Comparison of ENCODE assay signal across 12 cellular contexts in genomic region chr2:219001100-219001576, GRCh38. TPM values are rescaled to one million over a fixed set of nuclear protein-coding genes. Genes with fewer than 3 reads are reported as not detected.
A peak's percentile ranks its signal among the peaks of the same experiment; 100 is the strongest.
DNase-seq lines count a peak whose midpoint lies in the region; ATAC-seq and TF ChIP-seq lines count a peak whose summit lies in the region.
"Had no signal": no experiment of that assay in that cellular context is flagged by ENCODE, and none has a peak within 500 bp of the region (broad histone marks: within the 10 kb centered on the region; RNA-seq: fewer than 3 reads in every experiment).

No MANE protein-coding gene starts in this region.

- H3K27ac ChIP-seq in PC-9 = no peak overlapping the region
- H3K27ac ChIP-seq: tibial nerve had no signal

- peaks cover 19% of the 10 kb centered on the region for H3K27me3 ChIP-seq in PC-9 (ENCODE audit: insufficient read depth, low read depth)
- peaks cover 96% of the 10 kb centered on the region for H3K27me3 ChIP-seq in iPS-15b (ENCODE audit: control insufficient read depth, insufficient read depth, low read length)

- no TSS peak for BruUV-seq in PC-9 (replicated peaks; lab: Mats Ljungman, UMichigan)

- H3K4me3 ChIP-seq in PC-9 (0 out of 2 replicates have a peak overlapping the region, but pooled peaks have one; percentile 55), iPS-15b (ENCODE audit: low read depth, low read length) (peak overlapping the region; percentile 39)

- H3K4me1 ChIP-seq in PC-9 (replicated peaks; ENCODE audit: insufficient read depth) (0 out of 2 replicates have a peak, but pooled peaks cover 5% of the 10 kb centered on the region), iPS-15b (ENCODE audit: control insufficient read depth, insufficient read depth, low read length) (peaks cover 17% of the 10 kb centered on the region)

- no peaks in the 10 kb centered on the region for H3K9me3 ChIP-seq in PC-9 (ENCODE audit: insufficient read depth, low read depth)
- H3K9me3 ChIP-seq in iPS-15b (ENCODE audit: control insufficient read depth, insufficient read depth, low read length) = no peaks in the 10 kb centered on the region
- H3K9me3 ChIP-seq: tibial nerve had no signal

- no peak overlapping the region for H2AFZ ChIP-seq in PC-9

- no peak overlapping the region for H3K9ac ChIP-seq in iPS-15b (ENCODE audit: low read depth, low read length)

- intact Hi-C loops in PC-9 (cut with micrococcal nuclease; ENCODE audit: unreplicated experiment) = loop anchor here (5.0 kb wide), 3 partner anchors 124 to 156 kb away; no protein-coding TSS in a partner anchor

- H3K79me2 ChIP-seq in PC-9 (ENCODE audit: low read depth) = no peaks in the 10 kb centered on the region

- peak overlapping the region; percentile 87 for H3K4me2 ChIP-seq in PC-9

- no peak for TF ChIP-seq CTCF in PC-9 (conservative IDR thresholded peaks at IDR 0.05)

- 0 out of 2 replicates have a peak, but pooled peaks cover 3% of the 10 kb centered on the region for H3F3A ChIP-seq in PC-9 (ENCODE audit: insufficient read depth, low read depth)

- DNase-seq in NCI-H1417 (lab: John Stamatoyannopoulos, UW) (peak in 2 of 3 experiments; percentile 12 to 58), NCI-H1417 treated with DMSO at 0.1 percent for 48 hours (lab: John Stamatoyannopoulos, UW) (no peak), PC-9 (no peak), retina (peak; percentile 36), hippocampal formation (lab: John Stamatoyannopoulos, UW) (no peak)
- no peak for DNase-seq in effector CD4-positive, alpha-beta T cell
- DNase-seq: ACHN; activated naive CD4-positive, alpha-beta T cell treated with anti-CD3 and anti-CD28 coated beads for 36 hours had no signal

- H3K36me3 ChIP-seq in PC-9 (ENCODE audit: low read depth) = no peaks in the 10 kb centered on the region
- H3K36me3 ChIP-seq in iPS-15b (ENCODE audit: control insufficient read depth, insufficient read depth, low read length) = no peaks in the 10 kb centered on the region
- H3K36me3 ChIP-seq: tibial nerve had no signal

- POLR2A ChIA-PET in PC-9 (lab: Charles Lee; ENCODE audit: unreplicated experiment) = interaction anchor here (0.5 to 0.6 kb wide), 2 partner anchors 206 to 739 kb away, joined by 3 to 7 read pairs; no protein-coding TSS in a partner anchor

- no peaks in the 10 kb centered on the region for H4K20me1 ChIP-seq in PC-9 (ENCODE audit: insufficient read depth)

- no peak for ATAC-seq in GM19395 (IDR thresholded peaks at IDR 0.05; ENCODE audit: unreplicated experiment)

- CTCF ChIA-PET in PC-9 (lab: Charles Lee) = interaction anchor here (0.7 to 1.8 kb wide), 4 partner anchors 9 to 154 kb away, joined by 3 to 10 read pairs (median 4); no protein-coding TSS in a partner anchor

- H3K9me2 ChIP-seq in PC-9 (ENCODE audit: insufficient read depth) = no peaks in the 10 kb centered on the region

RNA-seq across cellular contexts. Expression of gene CRYBA2, which starts 7.9 kb away (rescaled TPM):
- not detected in 2 replicates for total RNA-seq in PC-9 (2021)
- total RNA-seq: activated naive CD4-positive, alpha-beta T cell treated with anti-CD3 and anti-CD28 coated beads for 36 hours; tibial nerve had no signal

RNA-seq across cellular contexts. Expression of gene FEV, which starts 16.2 kb away (rescaled TPM):
- total RNA-seq in PC-9 (2021) = not detected in 2 replicates
- total RNA-seq: activated naive CD4-positive, alpha-beta T cell treated with anti-CD3 and anti-CD28 coated beads for 36 hours; M059J; tibial nerve had no signal

RNA-seq across cellular contexts. Expression of gene CFAP65, which starts 40.2 kb away (rescaled TPM):
- not detected in 2 replicates for total RNA-seq in PC-9 (2021)
- total RNA-seq: activated naive CD4-positive, alpha-beta T cell treated with anti-CD3 and anti-CD28 coated beads for 36 hours; M059J; tibial nerve had no signal

RNA-seq across cellular contexts. Expression of gene CDK5R2, which starts 41.7 kb away (rescaled TPM):
- 0.17 and 0.20 TPM in 2 replicates for total RNA-seq in PC-9 (2021)
- total RNA-seq: activated naive CD4-positive, alpha-beta T cell treated with anti-CD3 and anti-CD28 coated beads for 36 hours; tibial nerve had no signal

RNA-seq across cellular contexts. Expression of gene IHH, which starts 59.6 kb away (rescaled TPM):
- total RNA-seq in PC-9 (2021) = not detected in 2 replicates
- total RNA-seq: activated naive CD4-positive, alpha-beta T cell treated with anti-CD3 and anti-CD28 coated beads for 36 hours; M059J had no signal

Comparison
In these comparisons a context has a peak if more than half of its experiments do, and no peak if none do; other contexts are left out.
1. DNase-seq: peak in NCI-H1417 (2 of 3) and retina (single experiment); none in NCI-H1417 treated with DMSO at 0.1 percent for 48 hours (single experiment), PC-9 (0 of 2), effector CD4-positive, alpha-beta T cell (single experiment) and hippocampal formation (0 of 2).